ENCODE assay signal across 1 cellular context in genomic region chr11:120135838-120136237, GRCh38.
TF ChIP-seq lines count a peak whose summit lies in the region.

No MANE protein-coding gene starts in this region.

TF ChIP-seq in H1, 55 proteins besides CTCF, POLR2A, EP300 and RAD21 (continued from another document):
- no peak for TF ChIP-seq YY1 (IDR thresholded peaks at IDR 0.05; ENCODE audit: low read depth, low read length)
- TF ChIP-seq POLR2AphosphoS5 (IDR thresholded peaks at IDR 0.05; ENCODE audit: low read depth, low read length) = no peak
- no peak for TF ChIP-seq CTBP2 (IDR thresholded peaks at IDR 0.05; ENCODE audit: borderline replicate concordance, insufficient read depth, insufficient read length, low read length)
- TF ChIP-seq SIX5 (IDR thresholded peaks at IDR 0.05; ENCODE audit: low read depth, low read length) = no peak
- no peak for TF ChIP-seq ATF2 (IDR thresholded peaks at IDR 0.05; ENCODE audit: low read length)
TF ChIP-seq in H1: peak in this region for 0.
